1 cellular context compared by ENCODE assay signal in genomic region chr19:18493440-18494266, GRCh38.
TF ChIP-seq lines count a peak whose summit lies in the region.

No MANE protein-coding gene starts in this region.

TF ChIP-seq in HepG2, 621 proteins besides CTCF, POLR2A, EP300 and RAD21 (continued from another document and continues in another):
- TF ChIP-seq, protein P1, sequence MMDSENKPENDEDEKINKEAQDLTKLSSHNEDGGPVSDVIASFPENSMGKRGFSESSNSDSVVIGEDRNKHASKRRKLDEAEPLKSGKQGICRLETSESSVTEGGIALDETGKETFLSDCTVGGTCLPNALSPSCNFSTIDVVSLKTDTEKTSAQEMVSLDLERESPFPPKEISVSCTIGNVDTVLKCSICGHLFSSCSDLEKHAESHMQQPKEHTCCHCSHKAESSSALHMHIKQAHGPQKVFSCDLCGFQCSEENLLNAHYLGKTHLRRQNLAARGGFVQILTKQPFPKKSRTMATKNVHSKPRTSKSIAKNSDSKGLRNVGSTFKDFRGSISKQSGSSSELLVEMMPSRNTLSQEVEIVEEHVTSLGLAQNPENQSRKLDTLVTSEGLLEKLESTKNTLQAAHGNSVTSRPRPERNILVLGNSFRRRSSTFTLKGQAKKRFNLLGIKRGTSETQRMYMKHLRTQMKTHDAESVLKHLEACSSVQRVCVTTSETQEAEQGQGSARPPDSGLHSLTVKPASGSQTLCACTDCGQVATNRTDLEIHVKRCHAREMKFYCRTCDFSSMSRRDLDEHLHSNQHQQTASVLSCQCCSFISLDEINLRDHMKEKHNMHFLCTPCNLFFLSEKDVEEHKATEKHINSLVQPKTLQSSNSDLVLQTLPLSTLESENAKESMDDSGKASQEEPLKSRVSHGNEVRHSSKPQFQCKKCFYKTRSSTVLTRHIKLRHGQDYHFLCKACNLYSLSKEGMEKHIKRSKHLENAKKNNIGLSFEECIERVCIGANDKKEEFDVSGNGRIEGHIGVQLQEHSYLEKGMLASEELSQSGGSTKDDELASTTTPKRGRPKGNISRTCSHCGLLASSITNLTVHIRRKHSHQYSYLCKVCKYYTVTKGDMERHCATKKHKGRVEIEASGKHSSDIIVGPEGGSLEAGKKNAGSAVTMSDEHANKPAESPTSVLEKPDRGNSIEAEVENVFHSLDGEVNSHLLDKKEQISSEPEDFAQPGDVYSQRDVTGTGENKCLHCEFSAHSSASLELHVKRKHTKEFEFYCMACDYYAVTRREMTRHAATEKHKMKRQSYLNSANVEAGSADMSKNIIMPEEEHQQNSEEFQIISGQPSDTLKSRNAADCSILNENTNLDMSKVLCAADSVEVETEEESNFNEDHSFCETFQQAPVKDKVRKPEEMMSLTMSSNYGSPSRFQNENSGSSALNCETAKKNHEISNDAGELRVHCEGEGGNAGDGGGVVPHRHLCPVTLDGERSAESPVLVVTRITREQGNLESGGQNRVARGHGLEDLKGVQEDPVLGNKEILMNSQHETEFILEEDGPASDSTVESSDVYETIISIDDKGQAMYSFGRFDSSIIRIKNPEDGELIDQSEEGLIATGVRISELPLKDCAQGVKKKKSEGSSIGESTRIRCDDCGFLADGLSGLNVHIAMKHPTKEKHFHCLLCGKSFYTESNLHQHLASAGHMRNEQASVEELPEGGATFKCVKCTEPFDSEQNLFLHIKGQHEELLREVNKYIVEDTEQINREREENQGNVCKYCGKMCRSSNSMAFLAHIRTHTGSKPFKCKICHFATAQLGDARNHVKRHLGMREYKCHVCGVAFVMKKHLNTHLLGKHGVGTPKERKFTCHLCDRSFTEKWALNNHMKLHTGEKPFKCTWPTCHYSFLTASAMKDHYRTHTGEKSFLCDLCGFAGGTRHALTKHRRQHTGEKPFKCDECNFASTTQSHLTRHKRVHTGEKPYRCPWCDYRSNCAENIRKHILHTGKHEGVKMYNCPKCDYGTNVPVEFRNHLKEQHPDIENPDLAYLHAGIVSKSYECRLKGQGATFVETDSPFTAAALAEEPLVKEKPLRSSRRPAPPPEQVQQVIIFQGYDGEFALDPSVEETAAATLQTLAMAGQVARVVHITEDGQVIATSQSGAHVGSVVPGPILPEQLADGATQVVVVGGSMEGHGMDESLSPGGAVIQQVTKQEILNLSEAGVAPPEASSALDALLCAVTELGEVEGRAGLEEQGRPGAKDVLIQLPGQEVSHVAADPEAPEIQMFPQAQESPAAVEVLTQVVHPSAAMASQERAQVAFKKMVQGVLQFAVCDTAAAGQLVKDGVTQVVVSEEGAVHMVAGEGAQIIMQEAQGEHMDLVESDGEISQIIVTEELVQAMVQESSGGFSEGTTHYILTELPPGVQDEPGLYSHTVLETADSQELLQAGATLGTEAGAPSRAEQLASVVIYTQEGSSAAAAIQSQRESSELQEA (CRISPR knock-in tag; IDR thresholded peaks at IDR 0.05; ENCODE audit: not compliant biosample characterization) = no peak
- TF ChIP-seq SNAPC2 (CRISPR knock-in tag; IDR thresholded peaks at IDR 0.05) (no peak), HES4 (CRISPR knock-in tag; IDR thresholded peaks at IDR 0.05; ENCODE audit: borderline replicate concordance) (no peak), NR2F1 (CRISPR knock-in tag; IDR thresholded peaks at IDR 0.05) (no peak), CBX1 (IDR thresholded peaks at IDR 0.05; ENCODE audit: low read depth) (no peak), MAFG (CRISPR knock-in tag; IDR thresholded peaks at IDR 0.05) (no peak), ZNF7 (CRISPR knock-in tag; IDR thresholded peaks at IDR 0.05) (peak; percentile 68), ZFP90 (CRISPR knock-in tag; IDR thresholded peaks at IDR 0.05; ENCODE audit: borderline replicate concordance) (no peak), PHB2 (IDR thresholded peaks at IDR 0.05; ENCODE audit: partially characterized antibody) (no peak), HMG20A (CRISPR knock-in tag; IDR thresholded peaks at IDR 0.05; ENCODE audit: borderline replicate concordance) (no peak), SP2 (CRISPR knock-in tag; IDR thresholded peaks at IDR 0.05) (no peak), ZNF367 (CRISPR knock-in tag; IDR thresholded peaks at IDR 0.05; ENCODE audit: borderline replicate concordance) (no peak), JUND (CRISPR knock-in tag; IDR thresholded peaks at IDR 0.05) (no peak), NCOR1 (IDR thresholded peaks at IDR 0.05; ENCODE audit: borderline replicate concordance, low read length) (no peak), GTF2F1 (IDR thresholded peaks at IDR 0.05; ENCODE audit: low read length) (no peak), FOXM1 (CRISPR knock-in tag; IDR thresholded peaks at IDR 0.05) (no peak), ZBTB34 (CRISPR knock-in tag; IDR thresholded peaks at IDR 0.05) (no peak), KLF15 (CRISPR knock-in tag; IDR thresholded peaks at IDR 0.05; ENCODE audit: borderline replicate concordance) (no peak), ATF3 (CRISPR knock-in tag; IDR thresholded peaks at IDR 0.05) (no peak), ZNF598 (CRISPR knock-in tag; IDR thresholded peaks at IDR 0.05; ENCODE audit: borderline replicate concordance) (no peak), MYC (CRISPR knock-in tag; IDR thresholded peaks at IDR 0.05; ENCODE audit: borderline replicate concordance) (no peak), ZNF441 (CRISPR knock-in tag; IDR thresholded peaks at IDR 0.05; ENCODE audit: borderline replicate concordance) (no peak), ZNF558 (CRISPR knock-in tag; IDR thresholded peaks at IDR 0.05; ENCODE audit: borderline replicate concordance) (no peak), ZNF292 (CRISPR knock-in tag; IDR thresholded peaks at IDR 0.05; ENCODE audit: borderline replicate concordance, low read depth) (peak; percentile 55; the same call in 1 of the 2 replicates), SIN3B (IDR thresholded peaks at IDR 0.05; ENCODE audit: low read length) (no peak), ZNF256 (CRISPR knock-in tag; conservative IDR thresholded peaks at IDR 0.05) (no peak), ZNF225 (CRISPR knock-in tag; IDR thresholded peaks at IDR 0.05) (no peak), ZNF883 (CRISPR knock-in tag; IDR thresholded peaks at IDR 0.05; ENCODE audit: not compliant biosample characterization) (no peak), STAT5B (CRISPR knock-in tag; IDR thresholded peaks at IDR 0.05) (no peak), MXD1 (CRISPR knock-in tag; IDR thresholded peaks at IDR 0.05) (no peak), ZFY (CRISPR knock-in tag; IDR thresholded peaks at IDR 0.05) (0 out of 2 replicates have a peak, but pooled peaks have one; percentile 21), PRMT3 (CRISPR knock-in tag; IDR thresholded peaks at IDR 0.05; ENCODE audit: borderline replicate concordance, low read depth) (no peak), HOXA7 (CRISPR knock-in tag; IDR thresholded peaks at IDR 0.05) (no peak), GZF1 (CRISPR knock-in tag; IDR thresholded peaks at IDR 0.05) (no peak), SPEN (CRISPR knock-in tag; IDR thresholded peaks at IDR 0.05; ENCODE audit: low read depth) (no peak), SP5 (CRISPR knock-in tag; IDR thresholded peaks at IDR 0.05; ENCODE audit: borderline replicate concordance, low read depth) (no peak), ZNF10 (CRISPR knock-in tag; IDR thresholded peaks at IDR 0.05; ENCODE audit: borderline replicate concordance, low read depth) (no peak), HNRNPK (IDR thresholded peaks at IDR 0.05; ENCODE audit: low read depth, low read length, poor library complexity, severe bottlenecking) (no peak), HOXA5 (CRISPR knock-in tag; IDR thresholded peaks at IDR 0.05) (no peak)
- TF ChIP-seq, protein P2, sequence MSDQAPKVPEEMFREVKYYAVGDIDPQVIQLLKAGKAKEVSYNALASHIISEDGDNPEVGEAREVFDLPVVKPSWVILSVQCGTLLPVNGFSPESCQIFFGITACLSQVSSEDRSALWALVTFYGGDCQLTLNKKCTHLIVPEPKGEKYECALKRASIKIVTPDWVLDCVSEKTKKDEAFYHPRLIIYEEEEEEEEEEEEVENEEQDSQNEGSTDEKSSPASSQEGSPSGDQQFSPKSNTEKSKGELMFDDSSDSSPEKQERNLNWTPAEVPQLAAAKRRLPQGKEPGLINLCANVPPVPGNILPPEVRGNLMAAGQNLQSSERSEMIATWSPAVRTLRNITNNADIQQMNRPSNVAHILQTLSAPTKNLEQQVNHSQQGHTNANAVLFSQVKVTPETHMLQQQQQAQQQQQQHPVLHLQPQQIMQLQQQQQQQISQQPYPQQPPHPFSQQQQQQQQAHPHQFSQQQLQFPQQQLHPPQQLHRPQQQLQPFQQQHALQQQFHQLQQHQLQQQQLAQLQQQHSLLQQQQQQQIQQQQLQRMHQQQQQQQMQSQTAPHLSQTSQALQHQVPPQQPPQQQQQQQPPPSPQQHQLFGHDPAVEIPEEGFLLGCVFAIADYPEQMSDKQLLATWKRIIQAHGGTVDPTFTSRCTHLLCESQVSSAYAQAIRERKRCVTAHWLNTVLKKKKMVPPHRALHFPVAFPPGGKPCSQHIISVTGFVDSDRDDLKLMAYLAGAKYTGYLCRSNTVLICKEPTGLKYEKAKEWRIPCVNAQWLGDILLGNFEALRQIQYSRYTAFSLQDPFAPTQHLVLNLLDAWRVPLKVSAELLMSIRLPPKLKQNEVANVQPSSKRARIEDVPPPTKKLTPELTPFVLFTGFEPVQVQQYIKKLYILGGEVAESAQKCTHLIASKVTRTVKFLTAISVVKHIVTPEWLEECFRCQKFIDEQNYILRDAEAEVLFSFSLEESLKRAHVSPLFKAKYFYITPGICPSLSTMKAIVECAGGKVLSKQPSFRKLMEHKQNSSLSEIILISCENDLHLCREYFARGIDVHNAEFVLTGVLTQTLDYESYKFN (CRISPR knock-in tag; conservative IDR thresholded peaks at IDR 0.05) = peak; percentile 53
- TF ChIP-seq, protein P3, sequence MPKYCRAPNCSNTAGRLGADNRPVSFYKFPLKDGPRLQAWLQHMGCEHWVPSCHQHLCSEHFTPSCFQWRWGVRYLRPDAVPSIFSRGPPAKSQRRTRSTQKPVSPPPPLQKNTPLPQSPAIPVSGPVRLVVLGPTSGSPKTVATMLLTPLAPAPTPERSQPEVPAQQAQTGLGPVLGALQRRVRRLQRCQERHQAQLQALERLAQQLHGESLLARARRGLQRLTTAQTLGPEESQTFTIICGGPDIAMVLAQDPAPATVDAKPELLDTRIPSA (CRISPR knock-in tag; IDR thresholded peaks at IDR 0.05; ENCODE audit: borderline replicate concordance) = no peak
- TF ChIP-seq, protein P4, sequence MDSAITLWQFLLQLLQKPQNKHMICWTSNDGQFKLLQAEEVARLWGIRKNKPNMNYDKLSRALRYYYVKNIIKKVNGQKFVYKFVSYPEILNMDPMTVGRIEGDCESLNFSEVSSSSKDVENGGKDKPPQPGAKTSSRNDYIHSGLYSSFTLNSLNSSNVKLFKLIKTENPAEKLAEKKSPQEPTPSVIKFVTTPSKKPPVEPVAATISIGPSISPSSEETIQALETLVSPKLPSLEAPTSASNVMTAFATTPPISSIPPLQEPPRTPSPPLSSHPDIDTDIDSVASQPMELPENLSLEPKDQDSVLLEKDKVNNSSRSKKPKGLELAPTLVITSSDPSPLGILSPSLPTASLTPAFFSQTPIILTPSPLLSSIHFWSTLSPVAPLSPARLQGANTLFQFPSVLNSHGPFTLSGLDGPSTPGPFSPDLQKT (CRISPR knock-in tag; IDR thresholded peaks at IDR 0.05; ENCODE audit: borderline replicate concordance) = no peak
- TF ChIP-seq, protein P5, sequence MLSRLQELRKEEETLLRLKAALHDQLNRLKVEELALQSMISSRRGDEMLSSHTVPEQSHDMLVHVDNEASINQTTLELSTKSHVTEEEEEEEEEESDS (CRISPR knock-in tag; IDR thresholded peaks at IDR 0.05; ENCODE audit: borderline replicate concordance) = no peak
- TF ChIP-seq, protein P6, sequence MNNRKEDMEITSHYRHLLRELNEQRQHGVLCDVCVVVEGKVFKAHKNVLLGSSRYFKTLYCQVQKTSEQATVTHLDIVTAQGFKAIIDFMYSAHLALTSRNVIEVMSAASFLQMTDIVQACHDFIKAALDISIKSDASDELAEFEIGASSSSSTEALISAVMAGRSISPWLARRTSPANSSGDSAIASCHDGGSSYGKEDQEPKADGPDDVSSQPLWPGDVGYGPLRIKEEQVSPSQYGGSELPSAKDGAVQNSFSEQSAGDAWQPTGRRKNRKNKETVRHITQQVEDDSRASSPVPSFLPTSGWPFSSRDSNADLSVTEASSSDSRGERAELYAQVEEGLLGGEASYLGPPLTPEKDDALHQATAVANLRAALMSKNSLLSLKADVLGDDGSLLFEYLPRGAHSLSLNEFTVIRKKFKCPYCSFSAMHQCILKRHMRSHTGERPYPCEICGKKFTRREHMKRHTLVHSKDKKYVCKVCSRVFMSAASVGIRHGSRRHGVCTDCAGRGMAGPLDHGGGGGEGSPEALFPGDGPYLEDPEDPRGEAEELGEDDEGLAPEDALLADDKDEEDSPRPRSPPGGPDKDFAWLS (CRISPR knock-in tag; IDR thresholded peaks at IDR 0.05; ENCODE audit: borderline replicate concordance) = no peak
- TF ChIP-seq, protein P7, sequence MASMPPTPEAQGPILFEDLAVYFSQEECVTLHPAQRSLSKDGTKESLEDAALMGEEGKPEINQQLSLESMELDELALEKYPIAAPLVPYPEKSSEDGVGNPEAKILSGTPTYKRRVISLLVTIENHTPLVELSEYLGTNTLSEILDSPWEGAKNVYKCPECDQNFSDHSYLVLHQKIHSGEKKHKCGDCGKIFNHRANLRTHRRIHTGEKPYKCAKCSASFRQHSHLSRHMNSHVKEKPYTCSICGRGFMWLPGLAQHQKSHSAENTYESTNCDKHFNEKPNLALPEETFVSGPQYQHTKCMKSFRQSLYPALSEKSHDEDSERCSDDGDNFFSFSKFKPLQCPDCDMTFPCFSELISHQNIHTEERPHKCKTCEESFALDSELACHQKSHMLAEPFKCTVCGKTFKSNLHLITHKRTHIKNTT (CRISPR knock-in tag; IDR thresholded peaks at IDR 0.05) = no peak
- TF ChIP-seq, protein P8, sequence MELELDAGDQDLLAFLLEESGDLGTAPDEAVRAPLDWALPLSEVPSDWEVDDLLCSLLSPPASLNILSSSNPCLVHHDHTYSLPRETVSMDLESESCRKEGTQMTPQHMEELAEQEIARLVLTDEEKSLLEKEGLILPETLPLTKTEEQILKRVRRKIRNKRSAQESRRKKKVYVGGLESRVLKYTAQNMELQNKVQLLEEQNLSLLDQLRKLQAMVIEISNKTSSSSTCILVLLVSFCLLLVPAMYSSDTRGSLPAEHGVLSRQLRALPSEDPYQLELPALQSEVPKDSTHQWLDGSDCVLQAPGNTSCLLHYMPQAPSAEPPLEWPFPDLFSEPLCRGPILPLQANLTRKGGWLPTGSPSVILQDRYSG (CRISPR knock-in tag; IDR thresholded peaks at IDR 0.05) = no peak
